Comparison of ENCODE assay signal across 28 cellular contexts in genomic region chr9:14887149-14887548, GRCh38. TPM values are rescaled to one million over a fixed set of nuclear protein-coding genes. Genes with fewer than 3 reads are reported as not detected.
DNase-seq lines count a peak whose midpoint lies in the region; ATAC-seq and TF ChIP-seq lines count a peak whose summit lies in the region.
"Had no signal": no experiment of that assay in that cellular context is flagged by ENCODE, and none has a peak within 500 bp of the region (broad histone marks: within the 10 kb centered on the region; RNA-seq: fewer than 3 reads in every experiment).

No MANE protein-coding gene starts in this region.

- ATAC-seq in mucosa of descending colon, result peak; percentile 89
- ATAC-seq: heart right ventricle, lower lobe of right lung, right cardiac atrium, T-cell had no signal

- H4K20me1 ChIP-seq in mammary epithelial cell (ENCODE audit: insufficient read depth, low read length), result no peaks in the 10 kb centered on the region

- H3K36me3 ChIP-seq in Peyer's patch (no peaks in the 10 kb centered on the region), mucosa of descending colon (ENCODE audit: low read depth) (no peaks in the 10 kb centered on the region), uterus (no peaks in the 10 kb centered on the region), mammary epithelial cell (ENCODE audit: insufficient read depth, low read length) (no peaks in the 10 kb centered on the region)
- H3K36me3 ChIP-seq: breast epithelium, HAP-1, heart right ventricle, lower lobe of right lung, tibial nerve had no signal

- H3K4me2 ChIP-seq in mammary epithelial cell (ENCODE audit: insufficient read depth, low read depth, low read length), result no peak overlapping the region

- DNase-seq in NCI-H2171 treated with DMSO at 0.1 percent for 48 hours (lab: John Stamatoyannopoulos, UW), result peak; percentile 5
- no peak for DNase-seq in NCI-H2171 (lab: John Stamatoyannopoulos, UW)
- peak in 1 of 3 donors; percentile 52 for DNase-seq in Peyer's patch
- peak; percentile 54 to 56 (median 55) for DNase-seq in mucosa of descending colon
- DNase-seq in uterus, result no peak
- no peak for DNase-seq in mammary epithelial cell
- no peak for DNase-seq in NCI-H2196 treated with DMSO at 0.1 percent for 48 hours (lab: John Stamatoyannopoulos, UW; ENCODE audit: unreplicated experiment)
- no peak for DNase-seq in KBM-7
- DNase-seq: activated CD4-positive, alpha-beta T cell treated with anti-CD3 and anti-CD28 coated beads, Interleukin-2, amount 50 U/mL, for 1 hour; activated CD4-positive, CD25-positive, alpha-beta regulatory T cell; activated effector memory CD4-positive, alpha-beta T cell treated with anti-CD3 and anti-CD28 coated beads, Interleukin-2, amount 50 U/mL, for 16 hours; activated T-cell treated with anti-CD3 and anti-CD28 coated beads, Interleukin-2, amount 50 U/mL, for 1 hour; DND-41; heart right ventricle; lower lobe of right lung; NCI-H1092 treated with DMSO at 0.1 percent for 48 hours; NCI-H2029 treated with DMSO at 0.1 percent for 48 hours; NCI-H226; NCI-H774; right cardiac atrium; stimulated activated CD4-positive, alpha-beta T cell treated with anti-CD3 and anti-CD28 coated beads, Interleukin-12 subunit alpha, Interleukin-12 subunit beta, amount 100 ng/mL, for 4 hours; stimulated activated CD4-positive, alpha-beta T cell treated with anti-CD3 and anti-CD28 coated beads, Interleukin-4, amount 100 ng/mL, for 24 hours; T-cell had no signal

- CTCF ChIA-PET in mammary epithelial cell (lab: Charles Lee; ENCODE audit: low non-redundant PET), result interaction anchor here (0.7 kb wide), 1 partner anchor 248 kb away, joined by 6 read pairs; no protein-coding TSS in a partner anchor

- H3K9ac ChIP-seq in mammary epithelial cell (ENCODE audit: insufficient read depth, low read length), result no peak overlapping the region

- dilution Hi-C loops in mammary epithelial cell (cut with HindIII; ENCODE audit: low sequenced_read_pairs), result no loop called here

- H3K9me3 ChIP-seq in Peyer's patch (no peaks in the 10 kb centered on the region), mucosa of descending colon (no peaks in the 10 kb centered on the region), uterus (no peaks in the 10 kb centered on the region), mammary epithelial cell (replicated peaks; ENCODE audit: insufficient read depth, low read length) (no peaks in the 10 kb centered on the region)
- H3K9me3 ChIP-seq: breast epithelium, HAP-1, heart right ventricle, lower lobe of right lung, tibial nerve had no signal

- 41% methylated on average over 4 of the region's 4 CpGs for WGBS in mammary epithelial cell (ENCODE audit: low coverage, missing lambda C conversion rate)

- in situ Hi-C loops in mammary epithelial cell (cut with MboI; ENCODE audit: low sequenced_read_pairs in 2 of 2) (no loop called here), KBM-7 (cut with MboI; ENCODE audit: low pct_unique_long_range_greater_than_20kb, low sequenced_read_pairs) (no loop called here)

- no peak overlapping the region for H2AFZ ChIP-seq in mammary epithelial cell (ENCODE audit: low read depth, low read length)

- H3K79me2 ChIP-seq in mammary epithelial cell (ENCODE audit: insufficient read depth, low read length), result no peaks in the 10 kb centered on the region

- no TSS peak for BruUV-seq in mammary epithelial cell (replicated peaks; lab: Mats Ljungman, UMichigan)

- intact Hi-C loops in mucosa of descending colon (cut with DNase I, micrococcal nuclease) (no loop called here), uterus (cut with DNase I; ENCODE audit: low total_unique reads) (no loop called here), mammary epithelial cell (cut with micrococcal nuclease) (no loop called here)

- no peak for TF ChIP-seq POLR2A in Peyer's patch (IDR thresholded peaks at IDR 0.05)
- TF ChIP-seq POLR2A in uterus (IDR thresholded peaks at IDR 0.05), result no peak

- H3K27ac ChIP-seq in Peyer's patch (peak overlapping the region in 3 of 4 donors; percentile 12 to 63 (median 35)), uterus (peak overlapping the region; percentile 34 to 75), mammary epithelial cell (ENCODE audit: insufficient read depth, low read depth, low read length) (no peak overlapping the region)
- H3K27ac ChIP-seq: breast epithelium, heart right ventricle, lower lobe of right lung, RWPE1, tibial nerve had no signal

- TF ChIP-seq CTCF in Peyer's patch (IDR thresholded peaks at IDR 0.05) (no peak), mucosa of descending colon (IDR thresholded peaks at IDR 0.05) (no peak), uterus (IDR thresholded peaks at IDR 0.05) (no peak), mammary epithelial cell (conservative IDR thresholded peaks at IDR 0.05 in 1 of 2, IDR thresholded peaks at IDR 0.05 in 1 of 2; ENCODE audit: extremely low read depth in 1 of 2, insufficient read depth in 1 of 2, low read depth in 1 of 2, low read length in 2 of 2) (no peak)

- H3K27me3 ChIP-seq in Peyer's patch (no peaks in the 10 kb centered on the region), uterus (no peaks in the 10 kb centered on the region), mammary epithelial cell (ENCODE audit: insufficient read depth, low read length) (no peaks in the 10 kb centered on the region)
- H3K27me3 ChIP-seq: breast epithelium, heart right ventricle, tibial nerve had no signal

- H3K4me3 ChIP-seq in Peyer's patch (no peak overlapping the region), mucosa of descending colon (no peak overlapping the region), uterus (no peak overlapping the region), mammary epithelial cell (replicated peaks in 1 of 3; ENCODE audit: insufficient read depth in 1 of 3, low read depth in 2 of 3, low read length in 3 of 3) (no peak overlapping the region)
- H3K4me3 ChIP-seq: breast epithelium, HAP-1, heart right ventricle, lower lobe of right lung, tibial nerve had no signal

- H3K4me1 ChIP-seq in Peyer's patch, result peaks cover 0 to 19% (median 0%) of the 10 kb centered on the region in 4 donors
- H3K4me1 ChIP-seq in mucosa of descending colon (ENCODE audit: low read depth), result peaks cover 17% of the 10 kb centered on the region
- peaks cover 3 to 4% of the 10 kb centered on the region in 2 donors for H3K4me1 ChIP-seq in uterus
- H3K4me1 ChIP-seq in mammary epithelial cell (ENCODE audit: insufficient read depth, low read length), result no peaks in the 10 kb centered on the region
- H3K4me1 ChIP-seq: breast epithelium, HAP-1, lower lobe of right lung had no signal

RNA-seq across cellular contexts. Expression of gene FREM1, which starts 23.1 kb away (rescaled TPM):
- 100 to 1,000 TPM in 1 of 4 donors, 10 to 100 TPM in 3; 31.4 to 108 (median 54.0) TPM for total RNA-seq in Peyer's patch
- total RNA-seq in mucosa of descending colon, result 10 to 100 TPM in 1 of 3 donors, 1 to 10 TPM in 2; 1.4 to 21.2 (median 1.4) TPM
- 10 to 100 TPM in 3 of 4 donors, 1 to 10 TPM in 1; 7.6 to 92.6 (median 18.4) TPM for total RNA-seq in uterus
- not detected for total RNA-seq in mammary epithelial cell
- not detected for polyA plus RNA-seq in mammary epithelial cell
- polyA minus RNA-seq in mammary epithelial cell, result not detected
- polyA plus RNA-seq: IgD-negative memory B cell had no signal

Comparison
In these comparisons a context has a peak if more than half of its experiments do, and no peak if none do; other contexts are left out.
1. DNase-seq: peak in NCI-H2171 treated with DMSO at 0.1 percent for 48 hours (single experiment) and mucosa of descending colon (3 of 3); none in NCI-H2171 (single experiment), uterus (0 of 2), mammary epithelial cell (single experiment), NCI-H2196 treated with DMSO at 0.1 percent for 48 hours (single experiment) and KBM-7 (single experiment).